Comparison of ENCODE assay signal across 17 cellular contexts in genomic region chr10:98567396-98567795, GRCh38.
DNase-seq lines count a peak whose midpoint lies in the region; ATAC-seq and TF ChIP-seq lines count a peak whose summit lies in the region.
"Had no signal": no experiment of that assay in that cellular context is flagged by ENCODE, and none has a peak within 500 bp of the region (broad histone marks: within the 10 kb centered on the region; RNA-seq: fewer than 3 reads in every experiment).

No MANE protein-coding gene starts in this region.

- H3K4me1 Mint-ChIP-seq in neural progenitor cell, result peaks cover 20% of the 10 kb centered on the region

- H3K27me3 ChIP-seq in neural progenitor cell (no peaks in the 10 kb centered on the region), gastroesophageal sphincter (no peaks in the 10 kb centered on the region)

- peak; percentile 58 for ATAC-seq in left ventricle myocardium superior
- ATAC-seq in gastroesophageal sphincter, result no peak
- ATAC-seq: HCT116 had no signal

- H3K9me3 ChIP-seq in neural progenitor cell (ENCODE audit: low read depth) (no peaks in the 10 kb centered on the region), gastroesophageal sphincter (no peaks in the 10 kb centered on the region)
- H3K9me3 ChIP-seq: Caco-2 had no signal

- H3K27ac ChIP-seq in neural progenitor cell, result no peak overlapping the region
- no peak overlapping the region for H3K27ac ChIP-seq in gastroesophageal sphincter
- H3K27ac ChIP-seq: C4-2B, HL-60 had no signal

- H3K36me3 ChIP-seq in neural progenitor cell, result no peaks in the 10 kb centered on the region
- no peaks in the 10 kb centered on the region for H3K36me3 ChIP-seq in gastroesophageal sphincter

- no peak overlapping the region for H3K4me3 Mint-ChIP-seq in neural progenitor cell
- H3K4me3 Mint-ChIP-seq: CD4-positive, alpha-beta T cell; HFFc6 had no signal

- no peak overlapping the region for H2AFZ ChIP-seq in neural progenitor cell (replicated peaks)

- intact Hi-C loops in left ventricle myocardium superior (cut with micrococcal nuclease), result no loop called here
- intact Hi-C loops in cardiac septum (cut with DNase I), result no loop called here

- 64 to 65% methylated on average over 3 of the region's 3 CpGs for WGBS in gastroesophageal sphincter (ENCODE audit: low coverage in 1 of 2), 2 donors

- no peaks in the 10 kb centered on the region for H3F3A ChIP-seq in neural progenitor cell (ENCODE audit: low read depth)

- no peak for TF ChIP-seq EP300 in gastroesophageal sphincter (IDR thresholded peaks at IDR 0.05)

- TF ChIP-seq CTCF in fibroblast of mammary gland (conservative IDR thresholded peaks at IDR 0.05; ENCODE audit: control insufficient read depth, insufficient read depth, low read depth, low read length) (no peak), neural progenitor cell (IDR thresholded peaks at IDR 0.05) (no peak), gastroesophageal sphincter (IDR thresholded peaks at IDR 0.05) (no peak)

- no peaks in the 10 kb centered on the region for H3K79me2 ChIP-seq in neural progenitor cell (ENCODE audit: low read depth)

- H3K9me3 Mint-ChIP-seq in neural progenitor cell, result peaks cover 2% of the 10 kb centered on the region
- H3K9me3 Mint-ChIP-seq: CD4-positive, alpha-beta T cell; HFFc6 had no signal

- no peak for DNase-seq in left ventricle myocardium superior
- DNase-seq in cardiac septum (ENCODE audit: low spot score), result no peak
- DNase-seq in fibroblast of mammary gland (ENCODE audit: low read depth), result peak; percentile 30
- DNase-seq in neural progenitor cell (ENCODE audit: low spot score), result no peak
- no peak for DNase-seq in ureter (ENCODE audit: low spot score)
- DNase-seq: ACHN; AML-193; Caco-2; CD4-positive, alpha-beta T cell; GDM1; GOT3; H7; HFFc6 had no signal

- H3K4me1 ChIP-seq in neural progenitor cell (peaks cover 10% of the 10 kb centered on the region), gastroesophageal sphincter (no peaks in the 10 kb centered on the region)
- H3K4me1 ChIP-seq: Caco-2 had no signal

- peaks cover 6% of the 10 kb centered on the region for H3K27me3 Mint-ChIP-seq in neural progenitor cell (ENCODE audit: insufficient read depth, low read depth)

- no peaks in the 10 kb centered on the region for H3K36me3 Mint-ChIP-seq in neural progenitor cell

- H4K20me1 ChIP-seq in neural progenitor cell (ENCODE audit: low read depth), result no peaks in the 10 kb centered on the region

- peak overlapping the region; percentile 59 for H3K27ac Mint-ChIP-seq in neural progenitor cell
- H3K27ac Mint-ChIP-seq: CD4-positive, alpha-beta T cell; HFFc6 had no signal

- no peak overlapping the region for H3K4me3 ChIP-seq in fibroblast of mammary gland (ENCODE audit: control insufficient read depth, low read depth, low read length)
- no peak overlapping the region for H3K4me3 ChIP-seq in neural progenitor cell
- H3K4me3 ChIP-seq in gastroesophageal sphincter, result no peak overlapping the region

- no peak overlapping the region for H3K4me2 ChIP-seq in neural progenitor cell

- TF ChIP-seq POLR2A in gastroesophageal sphincter (IDR thresholded peaks at IDR 0.05), result no peak

- H3K9ac ChIP-seq in neural progenitor cell, result no peak overlapping the region
